Comparison of ENCODE assay signal across 28 cellular contexts in genomic region chr3:192881159-192881786, GRCh38. TPM values are rescaled to one million over a fixed set of nuclear protein-coding genes. Genes with fewer than 3 reads are reported as not detected.
DNase-seq lines count a peak whose midpoint lies in the region; ATAC-seq, FAIRE-seq and TF ChIP-seq lines count a peak whose summit lies in the region.
"Had no signal": no experiment of that assay in that cellular context is flagged by ENCODE, and none has a peak within 500 bp of the region (broad histone marks: within the 10 kb centered on the region; RNA-seq: fewer than 3 reads in every experiment).

No MANE protein-coding gene starts in this region.

- H3K36me3 ChIP-seq in Panc1 (ENCODE audit: control insufficient read depth, insufficient read depth, low read length) (no peaks in the 10 kb centered on the region), BE2C (no peaks in the 10 kb centered on the region)
- H3K36me3 ChIP-seq: ascending aorta, gastrocnemius medialis had no signal

- H3K27me3 ChIP-seq in Panc1 (ENCODE audit: control insufficient read depth, insufficient read depth, low read length): no peaks in the 10 kb centered on the region
- H3K27me3 ChIP-seq in BE2C: no peaks in the 10 kb centered on the region
- H3K27me3 ChIP-seq: ascending aorta, gastrocnemius medialis had no signal

- TF ChIP-seq EP300 in A549 (IDR thresholded peaks at IDR 0.05): no peak

- intact Hi-C loops in Panc1 (cut with micrococcal nuclease; ENCODE audit: unreplicated experiment): no loop called here

- BruUV-seq in Panc1 (replicated peaks; lab: Mats Ljungman, UMichigan): no TSS peak

- peak overlapping the region; percentile 38; the same call in 2 of the 3 replicates for H3K4me2 ChIP-seq in A549

- H3K4me3 ChIP-seq in A549 (no peak overlapping the region), Panc1 (ENCODE audit: low read depth in 2 of 2, low read length in 2 of 2) (no peak overlapping the region), BE2C (ENCODE audit: low read depth, low read length) (no peak overlapping the region)
- H3K4me3 ChIP-seq: ascending aorta, gastrocnemius medialis, skin epidermis had no signal

- H3K27ac ChIP-seq in A549 (peak overlapping the region; percentile 19 to 81; a peak in 5 of 6 replicates), Panc1 (ENCODE audit: low read length) (peak overlapping the region; percentile 45), RWPE1 (no peak overlapping the region)
- H3K27ac ChIP-seq: 22Rv1, ascending aorta, gastrocnemius medialis, skin epidermis had no signal

- DNase-seq in A549 (ENCODE audit: low read depth in 1 of 2, low spot score in 1 of 2): no peak
- DNase-seq in Panc1 (ENCODE audit: low read depth, low spot score): no peak
- no peak for DNase-seq in BE2C
- no peak for DNase-seq in RWPE1 (ENCODE audit: low spot score)
- DNase-seq: activated B cell treated with CpG ODN at 0.5 μM for 24 hours; activated CD4-positive, alpha-beta T cell treated with anti-CD3 and anti-CD28 coated beads, Interleukin-2, amount 50 U/mL, for 48 hours; activated CD8-positive, alpha-beta memory T cell treated with anti-CD3 and anti-CD28 coated beads, Interleukin-2, amount 50 U/mL, for 4 hours; activated effector memory CD4-positive, alpha-beta T cell treated with Interleukin-2 at 50 U/mL for 16 hours; activated naive CD8-positive, alpha-beta T cell treated with anti-CD3 and anti-CD28 coated beads for 36 hours; caudate nucleus; CD8-positive, alpha-beta memory T cell; gastrocnemius medialis; HCEC 1CT; hippocampal formation; immature natural killer cell; naive thymus-derived CD4-positive, alpha-beta T cell; NCI-H187 treated with DMSO at 0.1 percent for 48 hours; NCI-H2227 treated with DMSO at 0.1 percent for 48 hours; SHP77; stimulated activated CD4-positive, alpha-beta T cell treated with anti-CD3 and anti-CD28 coated beads, Interleukin-1b, Interleukin-23, amount 100 ng/mL, for 48 hours; T1000 had no signal

- no peak for TF ChIP-seq CTCF in A549 (IDR thresholded peaks at IDR 0.05)
- TF ChIP-seq CTCF in Panc1 (IDR thresholded peaks at IDR 0.05): no peak
- no peak for TF ChIP-seq CTCF in BE2C (IDR thresholded peaks at IDR 0.05; ENCODE audit: low read depth, low read length)
- TF ChIP-seq CTCF in RWPE1 (conservative IDR thresholded peaks at IDR 0.05; ENCODE audit: low read depth): no peak

- TF ChIP-seq POLR2A in A549 (IDR thresholded peaks at IDR 0.05; ENCODE audit: low read length) (no peak), GM18505 (IDR thresholded peaks at IDR 0.05; ENCODE audit: borderline replicate concordance, extremely low read depth, insufficient read depth, insufficient read length) (no peak)

- ATAC-seq in A549: no peak
- peak; percentile 64 for ATAC-seq in GM19328 (IDR thresholded peaks at IDR 0.05; ENCODE audit: unreplicated experiment)
- peak; percentile 61 for ATAC-seq in HG02588 (IDR thresholded peaks at IDR 0.05; ENCODE audit: unreplicated experiment)
- no peak for ATAC-seq in Panc1
- no peak for ATAC-seq in GM18505 (IDR thresholded peaks at IDR 0.05; ENCODE audit: unreplicated experiment)
- no peak for ATAC-seq in HG03520 (IDR thresholded peaks at IDR 0.05; ENCODE audit: unreplicated experiment)
- ATAC-seq: gastrocnemius medialis; naive thymus-derived CD4-positive, alpha-beta T cell had no signal

- in situ Hi-C loops in Panc1 (cut with HindIII; ENCODE audit: low pct_unique_long_range_greater_than_20kb, low sequenced_read_pairs): no loop called here

- H3K9me3 ChIP-seq in A549: no peaks in the 10 kb centered on the region
- no peaks in the 10 kb centered on the region for H3K9me3 ChIP-seq in Panc1 (ENCODE audit: control insufficient read depth, insufficient read depth, low read depth, low read length)
- no peaks in the 10 kb centered on the region for H3K9me3 ChIP-seq in BE2C
- H3K9me3 ChIP-seq: ascending aorta, gastrocnemius medialis had no signal

- TF ChIP-seq RAD21 in A549 (conservative IDR thresholded peaks at IDR 0.05 in 1 of 2, IDR thresholded peaks at IDR 0.05 in 1 of 2): no peak

- POLR2A ChIA-PET in A549 (lab: Yijun Ruan, JAX): no interaction called here
- POLR2A ChIA-PET in Panc1 (lab: Charles Lee): interaction anchor here (0.6 kb wide), 1 partner anchor 16 kb away, joined by 4 read pairs; no protein-coding TSS in a partner anchor
- POLR2A ChIA-PET in RWPE1 (lab: Yijun Ruan, JAX; ENCODE audit: low non-redundant PET): no interaction called here

- CTCF ChIA-PET in A549 (lab: Yijun Ruan, JAX): interaction anchor here (0.7 to 1.1 kb wide), 3 partner anchors 14 to 161 kb away, joined by 3 read pairs; no protein-coding TSS in a partner anchor
- CTCF ChIA-PET in Panc1 (lab: Charles Lee): interaction anchor here (1.1 kb wide), 1 partner anchor 160 kb away, joined by 3 read pairs; no protein-coding TSS in a partner anchor
- CTCF ChIA-PET in RWPE1 (lab: Yijun Ruan, JAX): interaction anchor here (0.7 kb wide), 2 partner anchors 11 to 27 kb away, joined by 3 to 4 read pairs; no protein-coding TSS in a partner anchor

- H3K4me1 ChIP-seq in A549 (peaks cover 44% of the 10 kb centered on the region), Panc1 (ENCODE audit: control insufficient read depth, insufficient read depth, low read length) (peaks cover 44% of the 10 kb centered on the region), BE2C (no peaks in the 10 kb centered on the region)
- H3K4me1 ChIP-seq: ascending aorta had no signal

- WGBS in A549 (ENCODE audit: missing lambda C conversion rate): 95% methylated on average over 6 of the region's 7 CpGs

- FAIRE-seq in A549 (lab: Jason Lieb, UNC): no peak

TF ChIP-seq in A549, 52 proteins besides CTCF, POLR2A, EP300 and RAD21:
- TF ChIP-seq ZSCAN20 (CRISPR knock-in tag; IDR thresholded peaks at IDR 0.05) (no peak), RFX5 (IDR thresholded peaks at IDR 0.05) (no peak), JUNB (IDR thresholded peaks at IDR 0.05) (no peak), RCOR1 (IDR thresholded peaks at IDR 0.05; ENCODE audit: low read depth, low read length) (no peak), CEBPB (IDR thresholded peaks at IDR 0.05) (no peak), MAX (IDR thresholded peaks at IDR 0.05) (no peak), KDM5A (IDR thresholded peaks at IDR 0.05) (no peak), BCL3 (IDR thresholded peaks at IDR 0.05) (no peak), ZFP36 (IDR thresholded peaks at IDR 0.05; ENCODE audit: borderline replicate concordance, partially characterized antibody) (no peak), HOXA7 (CRISPR knock-in tag; IDR thresholded peaks at IDR 0.05) (no peak), RNF2 (IDR thresholded peaks at IDR 0.05; ENCODE audit: borderline replicate concordance, low read depth) (no peak), FOXS1 (CRISPR knock-in tag; IDR thresholded peaks at IDR 0.05) (no peak), HDAC2 (IDR thresholded peaks at IDR 0.05) (no peak), CHD2 (IDR thresholded peaks at IDR 0.05; ENCODE audit: low read length, partially characterized antibody) (no peak), NFE2L2 (conservative IDR thresholded peaks at IDR 0.05; ENCODE audit: low read length) (no peak), TFCP2L1 (CRISPR knock-in tag; IDR thresholded peaks at IDR 0.05) (no peak), EHMT2 (IDR thresholded peaks at IDR 0.05; ENCODE audit: low read depth) (no peak)
TF ChIP-seq in A549: peak in this region for 0.

RNA-seq across cellular contexts. Expression of gene MB21D2, which starts 36.4 kb away (rescaled TPM):
- polyA plus RNA-seq in A549 (2011; rRNA removed) (6.6 and 7.5 TPM in 2 replicates), A549 (2017; fragmentation: RNase III; extraction: RNeasy Plus Mini Kit Qiagen cat#74134 plus additional on column Dnase treatment) (4.8 to 5.5 TPM (median 5.4 TPM) in 3 replicates)
- 3.3 and 4.3 TPM in 2 replicates for polyA plus RNA-seq in A549 (2012; cell fraction: cytosol; rRNA removed)
- 4.5 and 5.0 TPM in 2 replicates for polyA plus RNA-seq in A549 (2012; cell fraction: nucleus; rRNA removed)
- 12.8 and 14.4 TPM in 2 replicates for polyA minus RNA-seq in A549 (2011; rRNA and poly(A)+ RNA removed)
- 7.8 TPM for total RNA-seq in Panc1 (2021; ENCODE audit: unreplicated experiment)
- polyA plus RNA-seq in Panc1 (2012; ENCODE audit: insufficient read length): 3.6 TPM
- polyA plus RNA-seq in BE2C (2012; ENCODE audit: insufficient read depth, insufficient read length, low read depth): 1.4 TPM

Comparison
In these comparisons a context has a peak if more than half of its experiments do, and no peak if none do; other contexts are left out.
1. ATAC-seq: peak in GM19328 (single experiment) and HG02588 (single experiment); none in A549 (0 of 2), Panc1 (single experiment), GM18505 (single experiment) and HG03520 (single experiment).